Comparison of ENCODE assay signal across 18 cellular contexts in the genomic region with DNA sequence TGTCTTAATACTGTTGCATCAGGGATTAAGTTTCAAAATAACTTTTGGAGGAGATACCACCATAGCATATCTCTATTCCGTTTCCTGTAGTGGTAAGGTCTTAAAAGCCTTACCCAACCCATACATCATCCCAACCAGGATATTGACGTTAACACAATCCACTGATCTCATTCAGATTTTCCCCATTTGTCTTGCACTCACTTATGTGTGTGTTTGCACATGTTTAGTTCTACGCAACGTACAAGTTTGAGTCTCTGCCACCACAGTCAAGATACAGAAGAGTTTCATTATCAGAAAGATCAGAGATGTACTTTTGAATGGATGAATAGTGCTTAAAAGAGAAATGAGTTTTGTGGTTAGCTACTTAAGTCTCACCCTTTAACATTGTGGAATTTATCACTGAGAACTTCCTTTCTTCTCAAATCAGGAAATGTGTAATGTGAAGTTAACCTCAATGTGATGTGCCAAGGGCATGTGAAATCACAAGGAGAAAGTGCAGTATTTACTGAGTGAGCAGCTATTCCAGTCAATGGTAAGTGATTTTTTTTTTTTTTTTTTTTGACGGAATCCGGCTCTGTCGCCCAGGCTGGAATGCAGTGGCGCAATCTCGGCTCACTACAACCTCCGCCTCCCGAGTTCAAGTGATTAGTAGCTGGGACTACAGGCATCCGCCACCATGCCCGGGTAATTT.
A peak's percentile ranks its signal among the peaks of the same experiment; 100 is the strongest.
DNase-seq lines count a peak whose midpoint lies in the region; ATAC-seq, FAIRE-seq and TF ChIP-seq lines count a peak whose summit lies in the region.
"Had no signal": no experiment of that assay in that cellular context is flagged by ENCODE, and none has a peak within 500 bp of the region (broad histone marks: within the 10 kb centered on the region; RNA-seq: fewer than 3 reads in every experiment).

No MANE protein-coding gene starts in this region.

- ATAC-seq in stimulated activated effector memory CD8-positive, alpha-beta T cell treated with anti-CD3 and anti-CD28 coated beads, Interleukin-12 subunit alpha, Interleukin-12 subunit beta, amount 100 ng/mL, for 72 hours, result peak; percentile 85
- ATAC-seq: activated CD8-positive, alpha-beta memory T cell treated with anti-CD3 and anti-CD28 coated beads, Interleukin-2, amount 10 ng/mL, durations not matched to agents 7 days and 5 days; HCT116; PC-3 had no signal

- TF ChIP-seq CTCF in epithelial cell of esophagus (IDR thresholded peaks at IDR 0.05; ENCODE audit: insufficient read depth, low read depth, low read length, missing control alignments), result no peak
- TF ChIP-seq CTCF in osteocyte (IDR thresholded peaks at IDR 0.05), result no peak
- no peak for TF ChIP-seq CTCF in D721Med (IDR thresholded peaks at IDR 0.05; ENCODE audit: insufficient read depth, missing control alignments)

- H3K9me2 ChIP-seq in GM23248 (ENCODE audit: insufficient read depth), result no peaks in the 10 kb centered on the region

- H3K27me3 Mint-ChIP-seq in osteocyte (ENCODE audit: unreplicated experiment), result no peaks in the 10 kb centered on the region
- H3K27me3 Mint-ChIP-seq: activated CD8-positive, alpha-beta memory T cell treated with anti-CD3 and anti-CD28 coated beads, Interleukin-2, amount 10 ng/mL, durations not matched to agents 7 days and 5 days had no signal

- no peak overlapping the region for H2AFZ ChIP-seq in GM23248

- H3K79me2 ChIP-seq in GM23248 (ENCODE audit: insufficient read depth), result no peaks in the 10 kb centered on the region

- no peaks in the 10 kb centered on the region for H3F3A ChIP-seq in GM23248 (ENCODE audit: insufficient read depth)

- 73 to 76% methylated on average over 13 of the region's 13 CpGs for WGBS in GM23248 (ENCODE audit: low coverage in 1 of 2, low lambda C conversion rate in 2 of 2, missing lambda C conversion rate in 2 of 2), 2 experiments

- H3K9me3 Mint-ChIP-seq in stimulated activated effector memory CD8-positive, alpha-beta T cell treated with anti-CD3 and anti-CD28 coated beads, Interleukin-12 subunit alpha, Interleukin-12 subunit beta, amount 100 ng/mL, for 72 hours, result no peaks in the 10 kb centered on the region
- H3K9me3 Mint-ChIP-seq in osteocyte (ENCODE audit: unreplicated experiment), result peaks cover 14% of the 10 kb centered on the region

- H3K36me3 Mint-ChIP-seq in stimulated activated effector memory CD8-positive, alpha-beta T cell treated with anti-CD3 and anti-CD28 coated beads, Interleukin-12 subunit alpha, Interleukin-12 subunit beta, amount 100 ng/mL, for 72 hours, result no peaks in the 10 kb centered on the region
- no peaks in the 10 kb centered on the region for H3K36me3 Mint-ChIP-seq in osteocyte (ENCODE audit: unreplicated experiment)
- H3K36me3 Mint-ChIP-seq: activated CD8-positive, alpha-beta memory T cell treated with anti-CD3 and anti-CD28 coated beads, Interleukin-2, amount 10 ng/mL, durations not matched to agents 7 days and 5 days had no signal

- DNase-seq in GM23248 (peak; percentile 4), RPMI7951 (ENCODE audit: low read depth) (peak; percentile 81), epithelial cell of esophagus (ENCODE audit: low read depth) (peak; percentile 49), osteocyte (ENCODE audit: extremely low spot score, unreplicated experiment) (no peak), D721Med (ENCODE audit: insufficient read length, low spot score) (no peak), SK-N-DZ (ENCODE audit: low spot score) (no peak)
- no peak for DNase-seq in stimulated activated effector memory CD8-positive, alpha-beta T cell treated with anti-CD3 and anti-CD28 coated beads, Interleukin-12 subunit alpha, Interleukin-12 subunit beta, amount 100 ng/mL, for 72 hours (ENCODE audit: low spot score in 2 of 2)
- DNase-seq: activated CD8-positive, alpha-beta memory T cell treated with anti-CD3 and anti-CD28 coated beads, Interleukin-2, amount 10 ng/mL, durations not matched to agents 7 days and 5 days; activated naive CD4-positive, alpha-beta T cell treated with anti-CD3 and anti-CD28 coated beads, Interleukin-2, amount 50 U/mL, for 16 hours; caudate nucleus; MM.1S; PC-3; substantia nigra; SW 1271; WERI-Rb-1 had no signal

- no peak overlapping the region for H3K4me3 Mint-ChIP-seq in stimulated activated effector memory CD8-positive, alpha-beta T cell treated with anti-CD3 and anti-CD28 coated beads, Interleukin-12 subunit alpha, Interleukin-12 subunit beta, amount 100 ng/mL, for 72 hours
- H3K4me3 Mint-ChIP-seq in osteocyte (ENCODE audit: unreplicated experiment), result no peak overlapping the region
- H3K4me3 Mint-ChIP-seq: activated CD8-positive, alpha-beta memory T cell treated with anti-CD3 and anti-CD28 coated beads, Interleukin-2, amount 10 ng/mL, durations not matched to agents 7 days and 5 days; natural killer cell treated with Interleukin-12 subunit alpha and Interleukin-12 subunit beta and Interleukin-15 and Interleukin-18, amount 100 ng/mL, for 72 hours had no signal

- H3K27me3 ChIP-seq in GM23248 (replicated peaks; ENCODE audit: insufficient read depth), result no peaks in the 10 kb centered on the region

- H3K4me1 ChIP-seq in GM23248 (ENCODE audit: insufficient read depth), result no peaks in the 10 kb centered on the region

- in situ Hi-C loops in GM23248 (cut with MboI), result no loop called here

- no peak for FAIRE-seq in D721Med (lab: Jason Lieb, UNC)
- FAIRE-seq: frontal cortex had no signal

- H3K4me3 ChIP-seq in GM23248, result no peak overlapping the region
- H3K4me3 ChIP-seq in epithelial cell of esophagus (ENCODE audit: low read length), result no peak overlapping the region

- no peak overlapping the region for H3K27ac ChIP-seq in GM23248
- H3K27ac ChIP-seq: WERI-Rb-1 had no signal

- H3K9ac ChIP-seq in GM23248, result no peak overlapping the region

- H3K4me1 Mint-ChIP-seq in stimulated activated effector memory CD8-positive, alpha-beta T cell treated with anti-CD3 and anti-CD28 coated beads, Interleukin-12 subunit alpha, Interleukin-12 subunit beta, amount 100 ng/mL, for 72 hours, result no peaks in the 10 kb centered on the region
- H3K4me1 Mint-ChIP-seq in osteocyte (ENCODE audit: unreplicated experiment), result no peaks in the 10 kb centered on the region

- no peaks in the 10 kb centered on the region for H4K20me1 ChIP-seq in GM23248 (ENCODE audit: insufficient read depth)

- H3K27ac Mint-ChIP-seq in stimulated activated effector memory CD8-positive, alpha-beta T cell treated with anti-CD3 and anti-CD28 coated beads, Interleukin-12 subunit alpha, Interleukin-12 subunit beta, amount 100 ng/mL, for 72 hours, result no peak overlapping the region
- no peak overlapping the region for H3K27ac Mint-ChIP-seq in osteocyte (ENCODE audit: unreplicated experiment)
- H3K27ac Mint-ChIP-seq: activated CD8-positive, alpha-beta memory T cell treated with anti-CD3 and anti-CD28 coated beads, Interleukin-2, amount 10 ng/mL, durations not matched to agents 7 days and 5 days; natural killer cell treated with Interleukin-12 subunit alpha and Interleukin-12 subunit beta and Interleukin-15 and Interleukin-18, amount 100 ng/mL, for 72 hours had no signal

- no peaks in the 10 kb centered on the region for H3K36me3 ChIP-seq in GM23248 (ENCODE audit: low read depth)
- H3K36me3 ChIP-seq: WERI-Rb-1 had no signal

- no peak overlapping the region for H3K4me2 ChIP-seq in GM23248 (ENCODE audit: unreplicated experiment)

- H3K9me3 ChIP-seq in GM23248 (ENCODE audit: low read depth), result no peaks in the 10 kb centered on the region

Comparison
In these comparisons a context has a peak if more than half of its experiments do, and no peak if none do; other contexts are left out.
1. DNase-seq: peak in GM23248 (single experiment), RPMI7951 (single experiment) and epithelial cell of esophagus (single experiment); none in stimulated activated effector memory CD8-positive, alpha-beta T cell treated with anti-CD3 and anti-CD28 coated beads, Interleukin-12 subunit alpha, Interleukin-12 subunit beta, amount 100 ng/mL, for 72 hours (0 of 2), osteocyte (single experiment), D721Med (single experiment) and SK-N-DZ (single experiment).